In the genomic region with DNA sequence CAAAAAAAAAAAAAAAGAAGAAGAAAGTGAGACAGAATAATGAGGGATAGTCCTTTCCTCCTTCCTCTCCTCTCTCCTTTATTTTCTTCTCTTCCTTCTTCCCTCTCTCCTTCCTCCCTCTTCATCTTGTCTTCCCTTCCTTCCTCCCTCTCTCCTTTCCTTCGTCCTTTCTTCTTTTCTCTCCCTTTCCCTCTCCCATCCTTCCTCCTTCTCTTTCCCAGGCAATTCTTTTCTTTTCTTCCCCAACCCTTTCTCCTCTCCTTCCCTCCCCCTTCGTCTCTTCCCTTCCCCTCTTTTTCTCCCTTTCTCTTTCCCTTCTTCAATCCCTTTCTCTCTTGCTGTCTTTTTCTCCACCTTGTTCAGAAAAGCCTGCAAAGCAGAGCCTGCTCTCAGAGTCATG, we compare ENCODE assay signal across 26 cellular contexts.
"Had no signal": no experiment of that assay in that cellular context is flagged by ENCODE, and none has a peak within 500 bp of the region (broad histone marks: within the 10 kb centered on the region; RNA-seq: fewer than 3 reads in every experiment).

No MANE protein-coding gene starts in this region.

- ATAC-seq: heart right ventricle; left colon; left lung; lower lobe of right lung; right lobe of liver; stimulated activated naive CD8-positive, alpha-beta T cell treated with anti-CD3 and anti-CD28 coated beads, Interleukin-15, amount 100 ng/mL, for 72 hours had no signal

- H3K4me2 ChIP-seq: hepatocyte, neural progenitor cell, smooth muscle cell had no signal

- FAIRE-seq: kidney had no signal

- H3K4me1 Mint-ChIP-seq: nephron had no signal

- H3K4me3 Mint-ChIP-seq: mesothelial cell of epicardium; neural progenitor cell; stimulated activated naive CD8-positive, alpha-beta T cell treated with anti-CD3 and anti-CD28 coated beads, Interleukin-15, amount 100 ng/mL, for 72 hours; type B pancreatic cell had no signal

- H3K9me3 ChIP-seq: lower lobe of right lung, ovary, right atrium auricular region, right lobe of liver, tibial nerve, uterus had no signal

- H3K27ac Mint-ChIP-seq: mesothelial cell of epicardium; nephron; neural progenitor cell; progenitor cell of endocrine pancreas; stimulated activated naive CD8-positive, alpha-beta T cell treated with anti-CD3 and anti-CD28 coated beads, Interleukin-15, amount 100 ng/mL, for 72 hours; type B pancreatic cell had no signal

- H3K36me3 ChIP-seq: heart right ventricle, left lung, lower lobe of right lung, neural progenitor cell, neutrophil, ovary, right atrium auricular region, right lobe of liver, tibial nerve, uterus had no signal

- H3K9me3 Mint-ChIP-seq: mesothelial cell of epicardium; stimulated activated naive CD8-positive, alpha-beta T cell treated with anti-CD3 and anti-CD28 coated beads, Interleukin-15, amount 100 ng/mL, for 72 hours; type B pancreatic cell had no signal

- H3K9ac ChIP-seq: neural progenitor cell had no signal

- H2AFZ ChIP-seq: hepatocyte had no signal

- H3K27me3 Mint-ChIP-seq: naive B cell; stimulated activated naive CD8-positive, alpha-beta T cell treated with anti-CD3 and anti-CD28 coated beads, Interleukin-15, amount 100 ng/mL, for 72 hours had no signal

- H3K4me3 ChIP-seq: heart right ventricle, hepatocyte, left lung, lower lobe of right lung, neural progenitor cell, ovary, right atrium auricular region, right lobe of liver, smooth muscle cell, tibial nerve, uterus had no signal

- H3K27me3 ChIP-seq: heart right ventricle, hepatocyte, left lung, ovary, right atrium auricular region, tibial nerve, uterus had no signal

- DNase-seq: heart right ventricle; kidney; left colon; left lung; lower lobe of right lung; mammary epithelial cell; mesendoderm; naive B cell; ovary; right lobe of liver; stimulated activated CD4-positive, alpha-beta T cell treated with anti-CD3 and anti-CD28 coated beads, Interleukin-1b, Interleukin-23, amount 100 ng/mL, for 48 hours; stimulated activated CD4-positive, alpha-beta T cell treated with anti-CD3 and anti-CD28 coated beads, Interleukin-2, amount 100 ng/mL, for 48 hours; stimulated activated naive CD4-positive, alpha-beta T cell treated with Interleukin-2 at 50 U/mL for 16 hours; stimulated activated naive CD8-positive, alpha-beta T cell treated with anti-CD3 and anti-CD28 coated beads, Interleukin-15, amount 100 ng/mL, for 72 hours; substantia nigra; uterus had no signal

- H3K4me1 ChIP-seq: uterus had no signal

- H3K36me3 Mint-ChIP-seq: mesothelial cell of epicardium, neural progenitor cell, type B pancreatic cell had no signal

- H3K27ac ChIP-seq: heart right ventricle, hepatocyte, left lung, lower lobe of right lung, neural progenitor cell, neutrophil, ovary, right atrium auricular region, right lobe of liver, tibial nerve, uterus had no signal
